In genomic region chr2:118747637-118748036, GRCh38 we compare ENCODE assay signal across 17 cellular contexts.
A peak's percentile ranks its signal among the peaks of the same experiment; 100 is the strongest.
DNase-seq lines count a peak whose midpoint lies in the region; TF ChIP-seq lines count a peak whose summit lies in the region.
"Had no signal": no experiment of that assay in that cellular context is flagged by ENCODE, and none has a peak within 500 bp of the region (broad histone marks: within the 10 kb centered on the region; RNA-seq: fewer than 3 reads in every experiment).

No MANE protein-coding gene starts in this region.

- no peaks in the 10 kb centered on the region for H3K27me3 ChIP-seq in breast epithelium
- no peaks in the 10 kb centered on the region for H3K27me3 ChIP-seq in HAP-1 (ENCODE audit: low read depth)
- H3K27me3 ChIP-seq: BLaER1 had no signal

- peaks cover 11 to 16% of the 10 kb centered on the region in 2 donors for H3K9me3 ChIP-seq in breast epithelium
- H3K9me3 ChIP-seq in HAP-1: no peaks in the 10 kb centered on the region; the same call in 1 of the 2 replicates

- peaks cover 15% of the 10 kb centered on the region for H3K9me3 Mint-ChIP-seq in MCF 10A (ENCODE audit: unreplicated experiment)

- H3K36me3 ChIP-seq in breast epithelium (no peaks in the 10 kb centered on the region), HAP-1 (replicated peaks) (no peaks in the 10 kb centered on the region)

- intact Hi-C loops in MCF 10A (cut with micrococcal nuclease) (no loop called here), breast epithelium (cut with DNase I; ENCODE audit: low total_unique reads) (no loop called here)

- H3K4me1 ChIP-seq in breast epithelium (no peaks in the 10 kb centered on the region), HAP-1 (no peaks in the 10 kb centered on the region)
- H3K4me1 ChIP-seq: BLaER1, Caco-2 had no signal

- no TSS peak for BruUV-seq in MCF 10A (replicated peaks; lab: Mats Ljungman, UMichigan)

- peak overlapping the region; percentile 67 for H3K27ac Mint-ChIP-seq in MCF 10A (ENCODE audit: low read depth, unreplicated experiment)
- H3K27ac Mint-ChIP-seq: B cell; CD4-positive, CD25-positive, alpha-beta regulatory T cell; CD8-positive, alpha-beta T cell had no signal

- no peak overlapping the region for H3K4me3 ChIP-seq in breast epithelium
- H3K4me3 ChIP-seq in coronary artery: no peak overlapping the region
- H3K4me3 ChIP-seq in HAP-1: no peak overlapping the region
- H3K4me3 ChIP-seq: BLaER1, GM23248 had no signal

- no peak for TF ChIP-seq POLR2A in breast epithelium (IDR thresholded peaks at IDR 0.05)

- in situ Hi-C loops in HAP-1 (cut with MboI; ENCODE audit: low sequenced_read_pairs): no loop called here

- POLR2A ChIA-PET in MCF 10A (lab: Yijun Ruan, JAX): interaction anchor here (0.7 to 1.4 kb wide), 3 partner anchors 9 to 317 kb away, joined by 3 to 7 read pairs (median 3); no protein-coding TSS in a partner anchor

- no peak overlapping the region for H3K27ac ChIP-seq in breast epithelium
- H3K27ac ChIP-seq in VCaP: peak overlapping the region; percentile 19; the same call in 1 of the 2 replicates
- no peak overlapping the region for H3K27ac ChIP-seq in coronary artery
- H3K27ac ChIP-seq: 22Rv1, BLaER1, C4-2B, GM23248 had no signal

- CTCF ChIA-PET in MCF 10A (lab: Yijun Ruan, JAX): interaction anchor here (0.6 to 1.1 kb wide), 3 partner anchors 87 to 121 kb away, joined by 3 to 4 read pairs (median 3); no protein-coding TSS in a partner anchor

- DNase-seq in MCF 10A (ENCODE audit: unreplicated experiment) (no peak), breast epithelium (ENCODE audit: low spot score in 2 of 2) (no peak), coronary artery (ENCODE audit: low spot score) (peak; percentile 24), cerebellar cortex (ENCODE audit: low spot score) (no peak), HAP-1 (ENCODE audit: low spot score in 2 of 2) (no peak)
- DNase-seq: Caco-2; CD4-positive, CD25-positive, alpha-beta regulatory T cell; CD8-positive, alpha-beta T cell; DMS153; DND-41; GM23248; H7 had no signal

- no peaks in the 10 kb centered on the region for H3K27me3 Mint-ChIP-seq in MCF 10A (ENCODE audit: insufficient read depth, unreplicated experiment)

- H3K4me3 Mint-ChIP-seq in MCF 10A (ENCODE audit: unreplicated experiment): no peak overlapping the region
- H3K4me3 Mint-ChIP-seq: B cell; CD4-positive, CD25-positive, alpha-beta regulatory T cell; CD8-positive, alpha-beta T cell had no signal

- H3K36me3 Mint-ChIP-seq in MCF 10A (ENCODE audit: insufficient read depth, unreplicated experiment): no peaks in the 10 kb centered on the region
- H3K36me3 Mint-ChIP-seq: CD4-positive, CD25-positive, alpha-beta regulatory T cell; CD8-positive, alpha-beta T cell had no signal

- TF ChIP-seq CTCF in MCF 10A (IDR thresholded peaks at IDR 0.05; ENCODE audit: unreplicated experiment) (no peak), breast epithelium (IDR thresholded peaks at IDR 0.05) (no peak), VCaP (conservative IDR thresholded peaks at IDR 0.05) (no peak), coronary artery (IDR thresholded peaks at IDR 0.05) (no peak)

- H3K4me1 Mint-ChIP-seq in MCF 10A (ENCODE audit: insufficient read depth, unreplicated experiment): peaks cover 8% of the 10 kb centered on the region
- H3K4me1 Mint-ChIP-seq: B cell; CD4-positive, CD25-positive, alpha-beta regulatory T cell had no signal
